1 cellular context compared by ENCODE assay signal in genomic region chr5:83450840-83451239, GRCh38.
TF ChIP-seq lines count a peak whose summit lies in the region.

No MANE protein-coding gene starts in this region.

TF ChIP-seq in H1, 55 proteins besides CTCF, POLR2A, EP300 and RAD21 (continued from another document):
- TF ChIP-seq NRF1 (IDR thresholded peaks at IDR 0.05; ENCODE audit: low read depth, low read length) (no peak), SAP30 (IDR thresholded peaks at IDR 0.05; ENCODE audit: insufficient read depth, insufficient replicate concordance, low read length) (no peak), HDAC6 (IDR thresholded peaks at IDR 0.05; ENCODE audit: low read depth, low read length) (no peak), BACH1 (IDR thresholded peaks at IDR 0.05; ENCODE audit: low read length) (no peak), JUN (IDR thresholded peaks at IDR 0.05; ENCODE audit: low read depth, low read length) (no peak)
